33 cellular contexts compared by ENCODE assay signal in the genomic region with DNA sequence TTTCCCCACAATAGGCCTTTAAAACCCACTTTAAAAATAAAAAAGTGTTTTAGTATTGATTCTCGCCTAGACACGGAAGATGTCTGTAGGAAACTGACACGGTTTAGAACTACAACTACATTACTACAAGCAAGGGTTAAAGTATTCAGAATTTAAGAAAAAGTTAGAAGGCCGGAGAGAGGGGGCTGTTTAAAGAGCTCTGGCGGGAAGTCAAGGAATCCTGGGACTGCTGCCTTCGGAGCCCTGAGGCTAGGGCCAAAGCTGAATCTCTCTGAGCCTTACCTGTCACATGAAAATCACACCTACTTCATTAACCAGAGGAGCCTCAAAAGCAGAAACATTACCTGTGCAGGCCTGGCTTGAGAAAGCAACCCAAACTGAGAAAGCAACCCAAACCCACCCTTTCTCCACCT. TPM values are rescaled to one million over a fixed set of nuclear protein-coding genes. Genes with fewer than 3 reads are reported as not detected.
"Had no signal": no experiment of that assay in that cellular context is flagged by ENCODE, and none has a peak within 500 bp of the region (broad histone marks: within the 10 kb centered on the region; RNA-seq: fewer than 3 reads in every experiment).

No MANE protein-coding gene starts in this region.

- H3K27ac Mint-ChIP-seq: activated CD4-positive, alpha-beta T cell treated with anti-CD3 and anti-CD28 coated beads, Interleukin-2, amount 10 ng/mL, durations not matched to agents 24 days and 14 days; activated CD8-positive, alpha-beta T cell treated with anti-CD3 and anti-CD28 coated beads for 36 hours; activated naive CD8-positive, alpha-beta T cell treated with anti-CD3 and anti-CD28 coated beads for 36 hours; activated T-helper 17 cell treated with anti-CD3 and anti-CD28 coated beads, Interleukin-2, amount 50 U/mL, for 72 hours had no signal

- DNase-seq: activated CD4-positive, alpha-beta T cell treated with anti-CD3 and anti-CD28 coated beads, Interleukin-2, amount 10 ng/mL, durations not matched to agents 24 days and 14 days; activated CD4-positive, alpha-beta T cell treated with anti-CD3 and anti-CD28 coated beads, Interleukin-2, amount 50 U/mL, for 4 hours; activated CD8-positive, alpha-beta T cell treated with anti-CD3 and anti-CD28 coated beads for 36 hours; activated effector memory CD4-positive, alpha-beta T cell treated with anti-CD3 and anti-CD28 coated beads, Interleukin-2, amount 50 U/mL, for 16 hours; activated naive CD4-positive, alpha-beta T cell; activated naive CD4-positive, alpha-beta T cell treated with anti-CD3 and anti-CD28 coated beads, Interleukin-2, amount 50 U/mL, for 16 hours; activated naive CD8-positive, alpha-beta T cell treated with anti-CD3 and anti-CD28 coated beads for 36 hours; activated T-cell treated with anti-CD3 and anti-CD28 coated beads, Interleukin-2, amount 50 U/mL, for 1 hour; activated T-cell treated with anti-CD3 and anti-CD28 coated beads, Interleukin-2, amount 50 U/mL, for 72 hours; amniotic stem cell; aorta; Karpas-422; NCI-H1048; NCI-H1105 treated with DMSO at 0.1 percent for 48 hours; NCI-H1436; NCI-H1694; NCI-H1930; NCI-H2081 treated with DMSO at 0.1 percent for 48 hours; NCI-H226; NCI-H446 treated with DMSO at 0.1 percent for 48 hours; NCI-H524; NCI-H69; OCI-M1; Right ventricle myocardium superior; SW 1271; T1000; WERI-Rb-1 had no signal

- H3K4me3 Mint-ChIP-seq: activated CD4-positive, alpha-beta T cell treated with anti-CD3 and anti-CD28 coated beads, Interleukin-2, amount 10 ng/mL, durations not matched to agents 24 days and 14 days; activated CD8-positive, alpha-beta T cell treated with anti-CD3 and anti-CD28 coated beads for 36 hours; activated naive CD8-positive, alpha-beta T cell treated with anti-CD3 and anti-CD28 coated beads for 36 hours; activated T-helper 17 cell treated with anti-CD3 and anti-CD28 coated beads, Interleukin-2, amount 50 U/mL, for 72 hours had no signal

- ATAC-seq: activated CD8-positive, alpha-beta T cell treated with anti-CD3 and anti-CD28 coated beads for 36 hours; activated T-cell treated with anti-CD3 and anti-CD28 coated beads, Interleukin-2, amount 50 U/mL, for 72 hours; activated T-helper 17 cell treated with anti-CD3 and anti-CD28 coated beads, Interleukin-2, amount 50 U/mL, for 72 hours had no signal

- H3K36me3 ChIP-seq: WERI-Rb-1 had no signal

- H3K27ac ChIP-seq: WERI-Rb-1 had no signal

RNA-seq across cellular contexts. Expression of gene DLX6, which starts 11.9 kb away (rescaled TPM):
- total RNA-seq: activated CD4-positive, alpha-beta T cell treated with anti-CD3 and anti-CD28 coated beads, Interleukin-2, amount 10 ng/mL, durations not matched to agents 24 days and 14 days; activated CD8-positive, alpha-beta memory T cell treated with anti-CD3 and anti-CD28 coated beads for 36 hours; activated CD8-positive, alpha-beta T cell treated with anti-CD3 and anti-CD28 coated beads for 36 hours; activated naive CD8-positive, alpha-beta T cell treated with anti-CD3 and anti-CD28 coated beads for 36 hours; activated T-cell treated with anti-CD3 and anti-CD28 coated beads, Interleukin-2, amount 50 U/mL, for 72 hours; activated T-helper 17 cell treated with anti-CD3 and anti-CD28 coated beads, Interleukin-2, amount 50 U/mL, for 72 hours; cardiac septum; MCF 10A; Right ventricle myocardium superior; T-helper 1 cell treated with Interleukin-12 subunit alpha and Interleukin-12 subunit beta and Interleukin-4 antibody, amounts not matched to agents 30 ng/mL and 1 ng/mL, for 36 hours; T-helper 2 cell treated with Interferon-gamma antibody and Interleukin-4, amounts not matched to agents 100 ng/mL and 5 ng/mL, for 36 hours had no signal

RNA-seq across cellular contexts. Expression of gene DLX5, which starts 31.2 kb away (rescaled TPM):
- total RNA-seq: activated CD4-positive, alpha-beta T cell treated with anti-CD3 and anti-CD28 coated beads, Interleukin-2, amount 10 ng/mL, durations not matched to agents 24 days and 14 days; activated CD8-positive, alpha-beta memory T cell treated with anti-CD3 and anti-CD28 coated beads for 36 hours; activated CD8-positive, alpha-beta T cell treated with anti-CD3 and anti-CD28 coated beads for 36 hours; activated naive CD8-positive, alpha-beta T cell treated with anti-CD3 and anti-CD28 coated beads for 36 hours; activated T-cell treated with anti-CD3 and anti-CD28 coated beads, Interleukin-2, amount 50 U/mL, for 72 hours; activated T-helper 17 cell treated with anti-CD3 and anti-CD28 coated beads, Interleukin-2, amount 50 U/mL, for 72 hours; MCF 10A; Right ventricle myocardium superior; T-helper 1 cell treated with Interleukin-12 subunit alpha and Interleukin-12 subunit beta and Interleukin-4 antibody, amounts not matched to agents 30 ng/mL and 1 ng/mL, for 36 hours; T-helper 2 cell treated with Interferon-gamma antibody and Interleukin-4, amounts not matched to agents 100 ng/mL and 5 ng/mL, for 36 hours had no signal
- polyA plus RNA-seq: aorta had no signal
